In genomic region chr3:44920081-44920480, GRCh38 we compare ENCODE assay signal across 23 cellular contexts. TPM values are rescaled to one million over a fixed set of nuclear protein-coding genes. Genes with fewer than 3 reads are reported as not detected.
"Had no signal": no experiment of that assay in that cellular context is flagged by ENCODE, and none has a peak within 500 bp of the region (broad histone marks: within the 10 kb centered on the region; RNA-seq: fewer than 3 reads in every experiment).

No MANE protein-coding gene starts in this region.

- H3K36me3 ChIP-seq: cardiac muscle cell, ovary, vagina had no signal

- H3K9me3 Mint-ChIP-seq: activated CD4-positive, alpha-beta T cell treated with anti-CD3 and anti-CD28 coated beads, Interleukin-2, amount 10 ng/mL, durations not matched to agents 24 days and 14 days; activated naive CD4-positive, alpha-beta T cell treated with anti-CD3 and anti-CD28 coated beads, Interleukin-2, amount 10 ng/mL, durations not matched to agents 7 days and 5 days; activated T-helper 17 cell treated with anti-CD3 and anti-CD28 coated beads, Interleukin-2, amount 50 U/mL, for 72 hours; dendritic cell treated with granulocyte-macrophage colony-stimulating factor and Interleukin-4, amounts not matched to agents 40 ng/mL and 50 ng/mL, for 4 days; natural killer cell treated with Interleukin-12 subunit alpha and Interleukin-12 subunit beta and Interleukin-15 and Interleukin-18, amount 100 ng/mL, for 72 hours; stimulated activated effector memory CD8-positive, alpha-beta T cell treated with anti-CD3 and anti-CD28 coated beads, Interleukin-12 subunit alpha, Interleukin-12 subunit beta, amount 100 ng/mL, for 72 hours; stimulated activated naive CD8-positive, alpha-beta T cell treated with anti-CD3 and anti-CD28 coated beads, Interleukin-15, amount 100 ng/mL, for 72 hours had no signal

- DNase-seq: activated CD4-positive, alpha-beta T cell treated with anti-CD3 and anti-CD28 coated beads, Interleukin-2, amount 10 ng/mL, durations not matched to agents 24 days and 14 days; activated CD8-positive, alpha-beta T cell treated with anti-CD3 and anti-CD28 coated beads, Interleukin-2, amount 10 ng/mL, durations not matched to agents 7 days and 5 days; activated naive CD4-positive, alpha-beta T cell treated with anti-CD3 and anti-CD28 coated beads, Interleukin-2, amount 10 ng/mL, durations not matched to agents 7 days and 5 days; effector CD8-positive, alpha-beta T cell; gastrocnemius medialis; left cardiac atrium; midbrain; ovary; right cardiac atrium; stimulated activated CD4-positive, alpha-beta T cell treated with anti-CD3 and anti-CD28 coated beads, Interleukin-1b, Interleukin-23, amount 100 ng/mL, for 48 hours; stimulated activated naive CD8-positive, alpha-beta T cell treated with anti-CD3 and anti-CD28 coated beads, Interleukin-15, amount 100 ng/mL, for 72 hours; trophoblast cell had no signal

- H3K4me3 Mint-ChIP-seq: activated CD4-positive, alpha-beta T cell treated with anti-CD3 and anti-CD28 coated beads, Interleukin-2, amount 10 ng/mL, durations not matched to agents 24 days and 14 days; activated CD8-positive, alpha-beta T cell treated with anti-CD3 and anti-CD28 coated beads, Interleukin-2, amount 10 ng/mL, durations not matched to agents 7 days and 5 days; activated naive CD4-positive, alpha-beta T cell treated with anti-CD3 and anti-CD28 coated beads, Interleukin-2, amount 10 ng/mL, durations not matched to agents 7 days and 5 days; activated T-helper 17 cell treated with anti-CD3 and anti-CD28 coated beads, Interleukin-2, amount 50 U/mL, for 72 hours; dendritic cell treated with granulocyte-macrophage colony-stimulating factor and Interleukin-4, amounts not matched to agents 40 ng/mL and 50 ng/mL, for 4 days; natural killer cell treated with Interleukin-12 subunit alpha and Interleukin-12 subunit beta and Interleukin-15 and Interleukin-18, amount 100 ng/mL, for 72 hours; stimulated activated effector memory CD8-positive, alpha-beta T cell treated with anti-CD3 and anti-CD28 coated beads, Interleukin-12 subunit alpha, Interleukin-12 subunit beta, amount 100 ng/mL, for 72 hours; stimulated activated naive CD8-positive, alpha-beta T cell treated with anti-CD3 and anti-CD28 coated beads, Interleukin-15, amount 100 ng/mL, for 72 hours had no signal

- H3K27me3 ChIP-seq: cardiac muscle cell, gastrocnemius medialis, ovary, vagina had no signal

- H3K27ac Mint-ChIP-seq: activated CD4-positive, alpha-beta T cell treated with anti-CD3 and anti-CD28 coated beads, Interleukin-2, amount 10 ng/mL, durations not matched to agents 24 days and 14 days; activated CD8-positive, alpha-beta T cell treated with anti-CD3 and anti-CD28 coated beads, Interleukin-2, amount 10 ng/mL, durations not matched to agents 7 days and 5 days; activated naive CD4-positive, alpha-beta T cell treated with anti-CD3 and anti-CD28 coated beads, Interleukin-2, amount 10 ng/mL, durations not matched to agents 7 days and 5 days; activated T-helper 17 cell treated with anti-CD3 and anti-CD28 coated beads, Interleukin-2, amount 50 U/mL, for 72 hours; dendritic cell treated with granulocyte-macrophage colony-stimulating factor and Interleukin-4, amounts not matched to agents 40 ng/mL and 50 ng/mL, for 4 days; natural killer cell treated with Interleukin-12 subunit alpha and Interleukin-12 subunit beta and Interleukin-15 and Interleukin-18, amount 100 ng/mL, for 72 hours had no signal

- H3K4me3 ChIP-seq: cardiac muscle cell, gastrocnemius medialis, ovary, vagina had no signal

- H3K36me3 Mint-ChIP-seq: natural killer cell treated with Interleukin-12 subunit alpha and Interleukin-12 subunit beta and Interleukin-15 and Interleukin-18, amount 100 ng/mL, for 72 hours; stimulated activated effector memory CD8-positive, alpha-beta T cell treated with anti-CD3 and anti-CD28 coated beads, Interleukin-12 subunit alpha, Interleukin-12 subunit beta, amount 100 ng/mL, for 72 hours had no signal

- H3K27me3 Mint-ChIP-seq: activated CD4-positive, alpha-beta T cell treated with anti-CD3 and anti-CD28 coated beads, Interleukin-2, amount 10 ng/mL, durations not matched to agents 24 days and 14 days; activated naive CD4-positive, alpha-beta T cell treated with anti-CD3 and anti-CD28 coated beads, Interleukin-2, amount 10 ng/mL, durations not matched to agents 7 days and 5 days; activated T-helper 17 cell treated with anti-CD3 and anti-CD28 coated beads, Interleukin-2, amount 50 U/mL, for 72 hours; dendritic cell treated with granulocyte-macrophage colony-stimulating factor and Interleukin-4, amounts not matched to agents 40 ng/mL and 50 ng/mL, for 4 days; natural killer cell treated with Interleukin-12 subunit alpha and Interleukin-12 subunit beta and Interleukin-15 and Interleukin-18, amount 100 ng/mL, for 72 hours; stimulated activated naive CD8-positive, alpha-beta T cell treated with anti-CD3 and anti-CD28 coated beads, Interleukin-15, amount 100 ng/mL, for 72 hours had no signal

- H3K4me1 Mint-ChIP-seq: activated CD4-positive, alpha-beta T cell treated with anti-CD3 and anti-CD28 coated beads, Interleukin-2, amount 10 ng/mL, durations not matched to agents 24 days and 14 days; activated naive CD4-positive, alpha-beta T cell treated with anti-CD3 and anti-CD28 coated beads, Interleukin-2, amount 10 ng/mL, durations not matched to agents 7 days and 5 days; activated T-helper 17 cell treated with anti-CD3 and anti-CD28 coated beads, Interleukin-2, amount 50 U/mL, for 72 hours; stimulated activated effector memory CD8-positive, alpha-beta T cell treated with anti-CD3 and anti-CD28 coated beads, Interleukin-12 subunit alpha, Interleukin-12 subunit beta, amount 100 ng/mL, for 72 hours; stimulated activated naive CD8-positive, alpha-beta T cell treated with anti-CD3 and anti-CD28 coated beads, Interleukin-15, amount 100 ng/mL, for 72 hours had no signal

- H3K9me3 ChIP-seq: gastrocnemius medialis, ovary, vagina had no signal

- H3K4me1 ChIP-seq: gastrocnemius medialis, vagina had no signal

- H3K27ac ChIP-seq: cardiac muscle cell, gastrocnemius medialis, ovary, vagina, VCaP had no signal

RNA-seq across cellular contexts. Expression of gene TGM4, which starts 45.7 kb away (rescaled TPM):
- total RNA-seq: activated CD4-positive, alpha-beta T cell treated with anti-CD3 and anti-CD28 coated beads, Interleukin-2, amount 10 ng/mL, durations not matched to agents 24 days and 14 days; activated CD8-positive, alpha-beta T cell treated with anti-CD3 and anti-CD28 coated beads, Interleukin-2, amount 10 ng/mL, durations not matched to agents 7 days and 5 days; activated T-helper 17 cell treated with anti-CD3 and anti-CD28 coated beads, Interleukin-2, amount 50 U/mL, for 72 hours; cardiac muscle cell; gastrocnemius medialis; left cardiac atrium; liver; natural killer cell treated with Interleukin-12 subunit alpha and Interleukin-12 subunit beta and Interleukin-15 and Interleukin-18, amount 100 ng/mL, for 72 hours; ovary; right cardiac atrium; skeletal muscle tissue; T-helper 2 cell treated with Interferon-gamma antibody and Interleukin-4, amounts not matched to agents 100 ng/mL and 5 ng/mL, for 36 hours; vagina had no signal
- polyA plus RNA-seq: esophagus, liver, ovary, right cardiac atrium had no signal
